Comparison of ENCODE assay signal across 27 cellular contexts in genomic region chr6:107353773-107354382, GRCh38.
DNase-seq lines count a peak whose midpoint lies in the region; ATAC-seq, FAIRE-seq and TF ChIP-seq lines count a peak whose summit lies in the region.
"Had no signal": no experiment of that assay in that cellular context is flagged by ENCODE, and none has a peak within 500 bp of the region (broad histone marks: within the 10 kb centered on the region; RNA-seq: fewer than 3 reads in every experiment).

No MANE protein-coding gene starts in this region.

- no peak for TF ChIP-seq POLR2A in K562 (conservative IDR thresholded peaks at IDR 0.05)

- H3K9me2 ChIP-seq in hepatocyte (replicated peaks; ENCODE audit: insufficient read depth): no peaks in the 10 kb centered on the region

- H4K20me1 ChIP-seq in K562 (replicated peaks; ENCODE audit: control insufficient read depth, insufficient read depth, low read length): no peaks in the 10 kb centered on the region
- H4K20me1 ChIP-seq in hepatocyte (ENCODE audit: insufficient read depth, poor library complexity, severe bottlenecking): no peaks in the 10 kb centered on the region
- H4K20me1 ChIP-seq: BLaER1 had no signal

- no peak for TF ChIP-seq RAD21 in K562 (CRISPR knock-in tag; conservative IDR thresholded peaks at IDR 0.05 in 1 of 2, IDR thresholded peaks at IDR 0.05 in 1 of 2)

- H2AFZ ChIP-seq in K562 (ENCODE audit: low read depth, low read length) (no peak overlapping the region), hepatocyte (no peak overlapping the region)

- POLR2A ChIA-PET in K562 (lab: Yijun Ruan, JAX): interaction anchor here (1.4 kb wide), 1 partner anchor 8 kb away, joined by 4 read pairs; no protein-coding TSS in a partner anchor

- no TSS peak for BruUV-seq in K562 (replicated peaks; lab: Mats Ljungman, UMichigan)

- no peak for ATAC-seq in K562
- ATAC-seq: activated T-helper 17 cell treated with anti-CD3 and anti-CD28 coated beads, Interleukin-2, amount 50 U/mL, for 72 hours; GM12878; HCT116; pancreas had no signal

- H3K36me3 ChIP-seq in K562 (ENCODE audit: control insufficient read depth, insufficient read depth, low read length) (no peaks in the 10 kb centered on the region), hepatocyte (replicated peaks; ENCODE audit: insufficient read depth, low read depth) (no peaks in the 10 kb centered on the region)
- H3K36me3 ChIP-seq: BLaER1, MG63, pancreas, SJSA1, transverse colon had no signal

- 68% methylated on average over 1 of the region's 1 CpG for WGBS in K562 (ENCODE audit: insufficient coverage, low coverage, missing lambda C conversion rate)
- 62% methylated on average over 1 of the region's 1 CpG for WGBS in hepatocyte (ENCODE audit: low lambda C conversion rate, missing lambda C conversion rate)

- H3K4me1 ChIP-seq in K562 (replicated peaks in 1 of 2; ENCODE audit: control insufficient read depth in 2 of 2, insufficient read depth in 2 of 2, low read length in 2 of 2) (no peaks in the 10 kb centered on the region), hepatocyte (ENCODE audit: insufficient read depth) (no peaks in the 10 kb centered on the region)
- H3K4me1 ChIP-seq: BLaER1, SJSA1 had no signal

- FAIRE-seq in K562 (lab: Jason Lieb, UNC): no peak
- FAIRE-seq: GM12878, pancreas had no signal

- peak; percentile 22 for DNase-seq in NCI-H748 (lab: John Stamatoyannopoulos, UW; ENCODE audit: unreplicated experiment)
- DNase-seq in NCI-H748 treated with DMSO at 0.1 percent for 48 hours (lab: John Stamatoyannopoulos, UW): no peak
- no peak for DNase-seq in K562 (ENCODE audit: extremely low read depth in 1 of 4, low spot score in 3 of 4)
- no peak for DNase-seq in hepatocyte (ENCODE audit: low spot score)
- DNase-seq in epidermal melanocyte (ENCODE audit: insufficient read length, low spot score): no peak
- DNase-seq in SHP77 treated with DMSO at 0.1 percent for 48 hours (lab: John Stamatoyannopoulos, UW): no peak
- DNase-seq in NCI-H2081 (lab: John Stamatoyannopoulos, UW): no peak
- no peak for DNase-seq in NCI-H2107 (lab: John Stamatoyannopoulos, UW)
- DNase-seq: activated CD4-positive, alpha-beta memory T cell treated with anti-CD3 and anti-CD28 coated beads, Interleukin-2, amount 10 ng/mL, durations not matched to agents 7 days and 5 days; activated CD4-positive, CD25-positive, alpha-beta regulatory T cell treated with anti-CD3 and anti-CD28 coated beads, Interleukin-2, amount 50 U/mL, for 72 hours; activated CD8-positive, alpha-beta memory T cell treated with anti-CD3 and anti-CD28 coated beads, Interleukin-2, amount 50 U/mL, for 48 hours; activated naive CD4-positive, alpha-beta T cell treated with anti-CD3 and anti-CD28 coated beads, Interleukin-2, amount 50 U/mL, for 16 hours; amygdala; KBM-7; kidney glomerular epithelial cell; MG63; NCI-H69; pancreas; stimulated activated CD4-positive, alpha-beta T cell treated with anti-CD3 and anti-CD28 coated beads, Interleukin-2, amount 100 ng/mL, for 24 hours; transverse colon had no signal

- no peaks in the 10 kb centered on the region for H3K27me3 ChIP-seq in K562 (ENCODE audit: control insufficient read depth in 2 of 2, insufficient read depth in 2 of 2, low read length in 2 of 2)
- no peaks in the 10 kb centered on the region for H3K27me3 ChIP-seq in hepatocyte
- H3K27me3 ChIP-seq: BLaER1, MG63, pancreas, SJSA1, transverse colon had no signal

- H3K9me3 ChIP-seq in K562 (replicated peaks; ENCODE audit: control insufficient read depth, insufficient read depth, low read depth, low read length): no peaks in the 10 kb centered on the region
- no peaks in the 10 kb centered on the region for H3K9me3 ChIP-seq in hepatocyte (ENCODE audit: low read depth)
- H3K9me3 ChIP-seq: BLaER1, MG63, pancreas, SJSA1, transverse colon had no signal

- H3K9ac ChIP-seq in K562 (ENCODE audit: insufficient read depth in 1 of 2, low read depth in 2 of 2, low read length in 2 of 2): no peak overlapping the region
- H3K9ac ChIP-seq: BLaER1 had no signal

- CTCF ChIA-PET in K562 (lab: Yijun Ruan, JAX; ENCODE audit: low intra/inter-chr PET ratio): no interaction called here

- TF ChIP-seq CTCF in K562 (IDR thresholded peaks at IDR 0.05 in 2 of 3, conservative IDR thresholded peaks at IDR 0.05 in 1 of 3; ENCODE audit: insufficient read depth in 2 of 3, low read depth in 1 of 3, low read length in 3 of 3) (no peak), hepatocyte (IDR thresholded peaks at IDR 0.05; ENCODE audit: poor library complexity) (no peak)

- H3K79me2 ChIP-seq in K562 (ENCODE audit: control insufficient read depth, insufficient read depth, low read length) (no peaks in the 10 kb centered on the region), hepatocyte (no peaks in the 10 kb centered on the region)

- in situ Hi-C loops in K562 (cut with MboI): no loop called here

- H3K4me3 ChIP-seq in K562: no peak overlapping the region
- H3K4me3 ChIP-seq in hepatocyte: no peak overlapping the region
- H3K4me3 ChIP-seq: BLaER1, GM12878, lung, MG63, pancreas, SJSA1, transverse colon had no signal

- intact Hi-C loops in K562 (cut with micrococcal nuclease): no loop called here

- H3K9me1 ChIP-seq in K562 (ENCODE audit: control insufficient read depth, insufficient read depth, low read length): no peaks in the 10 kb centered on the region

- H3K27ac ChIP-seq in K562 (ENCODE audit: extremely low read depth, low read depth, low read length) (no peak overlapping the region), hepatocyte (no peak overlapping the region)
- H3K27ac ChIP-seq: BLaER1, epithelial cell of prostate, pancreas, SJSA1, transverse colon had no signal

- TF ChIP-seq EP300 in K562 (IDR thresholded peaks at IDR 0.05; ENCODE audit: low read length): no peak

- H3K4me2 ChIP-seq in K562 (ENCODE audit: insufficient read depth, low read length) (no peak overlapping the region), hepatocyte (peak overlapping the region; percentile 6)
- H3K4me2 ChIP-seq: BLaER1 had no signal

TF ChIP-seq in K562, 482 proteins besides CTCF, POLR2A, EP300 and RAD21:
- TF ChIP-seq ZNF224 (CRISPR knock-in tag; IDR thresholded peaks at IDR 0.05) (no peak), RFX1 (IDR thresholded peaks at IDR 0.05) (peak; percentile 80)
